Comparison of ENCODE assay signal across 9 cellular contexts in genomic region chr6:129695373-129696027, GRCh38. TPM values are rescaled to one million over a fixed set of nuclear protein-coding genes. Genes with fewer than 3 reads are reported as not detected.
DNase-seq lines count a peak whose midpoint lies in the region; ATAC-seq, FAIRE-seq and TF ChIP-seq lines count a peak whose summit lies in the region.
"Had no signal": no experiment of that assay in that cellular context is flagged by ENCODE, and none has a peak within 500 bp of the region (broad histone marks: within the 10 kb centered on the region; RNA-seq: fewer than 3 reads in every experiment).

No MANE protein-coding gene starts in this region.

- H2AK5ac ChIP-seq in neuronal stem cell (ENCODE audit: low read depth, low read length) = no peak overlapping the region

- peak overlapping the region; percentile 40 for H2AFZ ChIP-seq in neuronal stem cell (ENCODE audit: low read length)

- H3K27me3 ChIP-seq in neuronal stem cell (ENCODE audit: control insufficient read depth in 3 of 3, insufficient read depth in 3 of 3, low read depth in 1 of 3, low read length in 3 of 3) (no peaks in the 10 kb centered on the region), tibial artery (no peaks in the 10 kb centered on the region)

- no peak for FAIRE-seq in HTR-8/SVneo (lab: Jason Lieb, UNC)

- no peaks in the 10 kb centered on the region for H3K36me3 ChIP-seq in neuronal stem cell (replicated peaks in 1 of 2; ENCODE audit: control insufficient read depth in 2 of 2, insufficient read depth in 2 of 2, low read length in 2 of 2)
- H3K36me3 ChIP-seq in tibial artery = no peaks in the 10 kb centered on the region

- intact Hi-C loops in tibial artery (cut with DNase I; ENCODE audit: low total_unique reads) = no loop called here

- DNase-seq in activated CD4-positive, alpha-beta T cell treated with anti-CD3 and anti-CD28 coated beads for 48 hours = peak; percentile 51
- DNase-seq in neuronal stem cell (ENCODE audit: low spot score) (no peak), iPS-NIHi7 (ENCODE audit: extremely low spot score) (no peak), retina (no peak), tibial artery (no peak), HTR-8/SVneo (ENCODE audit: insufficient read length, low spot score) (no peak)
- DNase-seq: NCI-H526 had no signal

- H3K27ac ChIP-seq in neuronal stem cell (replicated peaks; ENCODE audit: low read length) (no peak overlapping the region), tibial artery (no peak overlapping the region)

- H3K4me3 ChIP-seq in neuronal stem cell (ENCODE audit: low read length in 2 of 2) (no peak overlapping the region), tibial artery (no peak overlapping the region)

- no peak for TF ChIP-seq CTCF in tibial artery (IDR thresholded peaks at IDR 0.05)

- no peak overlapping the region for H2BK12ac ChIP-seq in neuronal stem cell (ENCODE audit: low read length)

- H4K91ac ChIP-seq in neuronal stem cell (ENCODE audit: low read depth, low read length, poor library complexity) = no peak overlapping the region

- H3K14ac ChIP-seq in neuronal stem cell (ENCODE audit: low read length) = no peak overlapping the region

- H3K18ac ChIP-seq in neuronal stem cell (ENCODE audit: low read length) = no peak overlapping the region

- no peaks in the 10 kb centered on the region for H3K79me1 ChIP-seq in neuronal stem cell (ENCODE audit: low read depth, low read length)

- H4K8ac ChIP-seq in neuronal stem cell (ENCODE audit: low read depth, low read length) = no peak overlapping the region

- peaks cover 0 to 3% of the 10 kb centered on the region in 2 donors for H3K4me1 ChIP-seq in neuronal stem cell (ENCODE audit: control insufficient read depth in 2 of 2, insufficient read depth in 1 of 2, low read depth in 1 of 2, low read length in 2 of 2)
- H3K4me1 ChIP-seq in tibial artery = peaks cover 0 to 9% (median 0%) of the 10 kb centered on the region in 4 donors

- H3K23ac ChIP-seq in neuronal stem cell (ENCODE audit: low read depth, low read length, poor library complexity) = no peak overlapping the region

- H3K9me3 ChIP-seq in neuronal stem cell (replicated peaks in 1 of 2; ENCODE audit: control insufficient read depth in 2 of 2, insufficient read depth in 1 of 2, low read depth in 1 of 2, low read length in 2 of 2) (no peaks in the 10 kb centered on the region), tibial artery (no peaks in the 10 kb centered on the region)

- H3K4me2 ChIP-seq in neuronal stem cell (ENCODE audit: insufficient read depth, low read length, poor library complexity, severe bottlenecking) = no peak overlapping the region

- H3K9ac ChIP-seq in neuronal stem cell (ENCODE audit: low read depth, low read length, poor library complexity) = no peak overlapping the region

- WGBS in neuronal stem cell (ENCODE audit: extremely low coverage in 2 of 2, insufficient read length in 2 of 2, insufficient replicate concordance in 1 of 2), 2 donors = no CpG with 5 or more reads among the region's 3 CpGs

- ATAC-seq in GM19023 (IDR thresholded peaks at IDR 0.05; ENCODE audit: unreplicated experiment) = peak; percentile 72
- ATAC-seq in HG02840 (IDR thresholded peaks at IDR 0.05; ENCODE audit: low FRiP score, unreplicated experiment) = peak; percentile 53

- no peak overlapping the region for H2BK120ac ChIP-seq in neuronal stem cell (ENCODE audit: low read depth, low read length)

- H3K4ac ChIP-seq in neuronal stem cell (ENCODE audit: low read length) = no peak overlapping the region

- H2BK5ac ChIP-seq in neuronal stem cell (ENCODE audit: low read length) = no peak overlapping the region

- no peak overlapping the region for H2BK15ac ChIP-seq in neuronal stem cell (ENCODE audit: low read length)

RNA-seq across cellular contexts. Expression of gene ARHGAP18, which starts 14.5 kb away (rescaled TPM):
- polyA plus RNA-seq in neuronal stem cell (2013, experiment 1 of 2) = 3.1 TPM
- polyA plus RNA-seq in neuronal stem cell (2013, experiment 2 of 2) = 3.2 TPM
